11 cellular contexts compared by ENCODE assay signal in genomic region chr1:204130989-204131892, GRCh38. TPM values are rescaled to one million over a fixed set of nuclear protein-coding genes. Genes with fewer than 3 reads are reported as not detected.
DNase-seq lines count a peak whose midpoint lies in the region; ATAC-seq, FAIRE-seq and TF ChIP-seq lines count a peak whose summit lies in the region.
"Had no signal": no experiment of that assay in that cellular context is flagged by ENCODE, and none has a peak within 500 bp of the region (broad histone marks: within the 10 kb centered on the region; RNA-seq: fewer than 3 reads in every experiment).

No MANE protein-coding gene starts in this region.

- H3K4me2 ChIP-seq in HepG2 (ENCODE audit: low read depth, low read length) = no peak overlapping the region

- ATAC-seq in HepG2 (peak; percentile 14), HG03159 (IDR thresholded peaks at IDR 0.05; ENCODE audit: unreplicated experiment) (no peak)
- ATAC-seq: CD8-positive, alpha-beta T cell; Panc1 had no signal

- H3K27ac ChIP-seq in A673 (ENCODE audit: low read depth, low read length, poor library complexity, severe bottlenecking) (no peak overlapping the region), brain microvascular endothelial cell (peak overlapping the region; percentile 14), HepG2 (ENCODE audit: extremely low read length, insufficient read depth, low read length) (no peak overlapping the region)

- no peak for TF ChIP-seq POLR2A in HepG2 (IDR thresholded peaks at IDR 0.05; ENCODE audit: insufficient read depth in 1 of 2, low read depth in 2 of 2, low read length in 2 of 2)

- no peaks in the 10 kb centered on the region for H3K36me3 ChIP-seq in A673 (ENCODE audit: insufficient read depth, low read length, poor library complexity, severe bottlenecking)
- no peaks in the 10 kb centered on the region for H3K36me3 ChIP-seq in brain microvascular endothelial cell (replicated peaks)
- H3K36me3 ChIP-seq in HepG2 (replicated peaks in 1 of 2; ENCODE audit: control insufficient read depth in 1 of 2, insufficient read depth in 2 of 2, low read length in 2 of 2) = peaks cover 2% of the 10 kb centered on the region in 2 experiments; a peak in 3 of 5 replicates

- no peak for TF ChIP-seq RAD21 in HepG2 (CRISPR knock-in tag; IDR thresholded peaks at IDR 0.05)

- H3K4me3 ChIP-seq in A673 (ENCODE audit: low read depth, low read length, poor library complexity, severe bottlenecking) (no peak overlapping the region), brain microvascular endothelial cell (ENCODE audit: low read depth, low read length) (no peak overlapping the region), HepG2 (replicated peaks in 1 of 3; ENCODE audit: insufficient read depth in 1 of 3, low read depth in 2 of 3, low read length in 3 of 3) (no peak overlapping the region)

- WGBS in HepG2 (ENCODE audit: low lambda C conversion rate) = 84% methylated on average over 9 of the region's 11 CpGs

- FAIRE-seq in HepG2 (lab: Jason Lieb, UNC) = no peak

- intact Hi-C loops in A673 (cut with micrococcal nuclease; ENCODE audit: unreplicated experiment) (no loop called here), HepG2 (cut with micrococcal nuclease; ENCODE audit: unreplicated experiment) (no loop called here)

- TF ChIP-seq EP300 in HepG2 (IDR thresholded peaks at IDR 0.05; ENCODE audit: low read depth in 2 of 2, low read length in 2 of 2) (no peak), HepG2 (CRISPR knock-in tag; IDR thresholded peaks at IDR 0.05; ENCODE audit: borderline replicate concordance) (no peak)

- BruUV-seq in A673 (replicated peaks; lab: Mats Ljungman, UMichigan) (no TSS peak), HepG2 (replicated peaks; lab: Mats Ljungman, UMichigan) (no TSS peak)

- CTCF ChIA-PET in A673 (lab: Charles Lee) (interaction anchor here (0.9 to 1.5 kb wide), 2 partner anchors 232 to 260 kb away, joined by 3 to 10 read pairs; no protein-coding TSS in a partner anchor), HepG2 (lab: Yijun Ruan, JAX; ENCODE audit: low intra/inter-chr PET ratio, low total read pairs) (no interaction called here)

- no peaks in the 10 kb centered on the region for H3K27me3 ChIP-seq in A673 (replicated peaks; ENCODE audit: insufficient read depth, low read depth, low read length, poor library complexity)
- no peaks in the 10 kb centered on the region for H3K27me3 ChIP-seq in brain microvascular endothelial cell (replicated peaks)
- no peaks in the 10 kb centered on the region for H3K27me3 ChIP-seq in HepG2 (ENCODE audit: control insufficient read depth in 1 of 2, insufficient read depth in 2 of 2, low read length in 2 of 2)

- H4K20me1 ChIP-seq in HepG2 (ENCODE audit: insufficient read depth, low read length) = no peaks in the 10 kb centered on the region

- H2AFZ ChIP-seq in HepG2 (ENCODE audit: low read length) = no peak overlapping the region

- POLR2A ChIA-PET in A673 (lab: Charles Lee; ENCODE audit: low non-redundant PET) (interaction anchor here (0.6 kb wide), 1 partner anchor 61 kb away, joined by 3 read pairs; no protein-coding TSS in a partner anchor), HepG2 (lab: Yijun Ruan, JAX) (interaction anchor here (3.0 to 4.8 kb wide), 3 partner anchors 13 to 57 kb away, joined by 8 to 31 read pairs (median 25); partner anchors contain the start of genes ETNK2 and SOX13)

- in situ Hi-C loops in brain microvascular endothelial cell (cut with HindIII; ENCODE audit: low pct_ligation_motif_present, low sequenced_read_pairs) (loop anchor here (25.0 kb wide), 1 partner anchor 269 kb away; the partner anchor contains the start of gene SNRPE), HepG2 (cut with HindIII; ENCODE audit: extremely low pct_ligation_motif_present, low pct_unique_long_range_greater_than_20kb) (no loop called here)

- no peak overlapping the region for H3K9ac ChIP-seq in HepG2 (ENCODE audit: insufficient read depth, low read depth, low read length)

- H3K79me2 ChIP-seq in HepG2 (ENCODE audit: insufficient read depth, low read length) = no peaks in the 10 kb centered on the region

- H3K9me3 ChIP-seq in A673 (ENCODE audit: low read depth, low read length, poor library complexity, severe bottlenecking) (no peaks in the 10 kb centered on the region), HepG2 (ENCODE audit: low read length) (no peaks in the 10 kb centered on the region)

- TF ChIP-seq CTCF in A673 (conservative IDR thresholded peaks at IDR 0.05; ENCODE audit: low read depth, low read length) (0 out of 2 replicates have a peak, but pooled peaks have one; percentile 11), brain microvascular endothelial cell (IDR thresholded peaks at IDR 0.05; ENCODE audit: low read depth, low read length, missing control alignments) (peak; percentile 42), HepG2 (CRISPR knock-in tag; IDR thresholded peaks at IDR 0.05) (no peak)

- peak; percentile 90 for DNase-seq in A673 (ENCODE audit: low spot score)
- peak; percentile 88 for DNase-seq in HS-5 (ENCODE audit: low read depth)
- peak; percentile 82 for DNase-seq in brain microvascular endothelial cell
- no peak for DNase-seq in HepG2 (ENCODE audit: low spot score)
- DNase-seq in NCI-H774 (lab: John Stamatoyannopoulos, UW) = no peak
- DNase-seq in stimulated activated CD4-positive, alpha-beta T cell treated with anti-CD3 and anti-CD28 coated beads, Interleukin-4, amount 100 ng/mL, for 24 hours = no peak
- DNase-seq in DMS153 (lab: John Stamatoyannopoulos, UW) = no peak
- DNase-seq: activated T-cell treated with anti-CD3 and anti-CD28 coated beads, Interleukin-2, amount 50 U/mL, for 24 hours; CD8-positive, alpha-beta T cell had no signal

- peaks cover 36% of the 10 kb centered on the region for H3K4me1 ChIP-seq in A673 (ENCODE audit: insufficient read depth, low read length, poor library complexity, severe bottlenecking)
- peaks cover 34% of the 10 kb centered on the region for H3K4me1 ChIP-seq in HepG2 (ENCODE audit: insufficient read depth, low read length)

RNA-seq across cellular contexts. Expression of gene ETNK2, which starts 20.6 kb away (rescaled TPM):
- total RNA-seq in A673 (2021) (7.3 and 8.3 TPM in 2 replicates), HepG2 (2016; rRNA removed; fragmentation: Illumina TruSeq; extraction: Trizol) (35.3 and 42.8 TPM in 2 replicates)
- 44.9 and 55.4 TPM in 2 replicates for total RNA-seq in HepG2 (2016; cell fraction: cytosol; rRNA removed; fragmentation: Illumina TruSeq; extraction: Trizol; ENCODE audit: low read depth)
- total RNA-seq in HepG2 (2016; cell fraction: insoluble cytoplasmic fraction; rRNA removed; fragmentation: Illumina TruSeq; extraction: Trizol) = 31.7 and 40.5 TPM in 2 replicates
- total RNA-seq in HepG2 (2016; cell fraction: membrane; rRNA removed; fragmentation: Illumina TruSeq; extraction: Trizol) = 91.7 and 102 TPM in 2 replicates
- 18.1 and 22.1 TPM in 2 replicates for total RNA-seq in HepG2 (2016; cell fraction: nucleus; rRNA removed; fragmentation: Illumina TruSeq; extraction: Trizol)
- 15.5 and 23.4 TPM in 2 replicates for polyA plus RNA-seq in HepG2 (2011; rRNA removed)
- 13.9 and 23.8 TPM in 2 replicates for polyA plus RNA-seq in HepG2 (2011; cell fraction: cytosol; rRNA removed)
- polyA plus RNA-seq in HepG2 (2011; cell fraction: nucleus; rRNA removed) = 5.6 and 10.0 TPM in 2 replicates
- polyA plus RNA-seq in HepG2 (2012) = 18.2 and 18.3 TPM in 2 replicates
- polyA plus RNA-seq in HepG2 (2016; cell fraction: cytosol; fragmentation: Illumina TruSeq; extraction: Trizol; ENCODE audit: low read depth) = 63.9 and 73.6 TPM in 2 replicates
- polyA plus RNA-seq in HepG2 (2016; cell fraction: insoluble cytoplasmic fraction; fragmentation: Illumina TruSeq; extraction: Trizol; ENCODE audit: low read depth) = 38.8 and 47.8 TPM in 2 replicates
- 98.0 and 100 TPM in 2 replicates for polyA plus RNA-seq in HepG2 (2016; cell fraction: membrane; fragmentation: Illumina TruSeq; extraction: Trizol; ENCODE audit: low read depth)
- polyA plus RNA-seq in HepG2 (2016; cell fraction: nucleus; fragmentation: Illumina TruSeq; extraction: Trizol; ENCODE audit: insufficient read depth, low read depth) = 24.8 and 26.8 TPM in 2 replicates
- polyA minus RNA-seq in HepG2 (2011; rRNA and poly(A)+ RNA removed; ENCODE audit: low replicate concordance) = 1.9 and 16.9 TPM in 2 replicates
- polyA minus RNA-seq in HepG2 (2011; cell fraction: cytosol; rRNA and poly(A)+ RNA removed) = 6.6 and 10.3 TPM in 2 replicates
- 4.9 and 9.0 TPM in 2 replicates for polyA minus RNA-seq in HepG2 (2011; cell fraction: nucleus; rRNA and poly(A)+ RNA removed)

RNA-seq across cellular contexts. Expression of gene REN, which starts 34.9 kb away (rescaled TPM):
- not detected in 2 replicates for total RNA-seq in A673 (2021)
- total RNA-seq in HepG2 (2016; rRNA removed; fragmentation: Illumina TruSeq; extraction: Trizol) = not detected in 2 replicates
- total RNA-seq in HepG2 (2016; cell fraction: cytosol; rRNA removed; fragmentation: Illumina TruSeq; extraction: Trizol; ENCODE audit: low read depth) = not detected in 2 replicates
- not detected in 2 replicates for total RNA-seq in HepG2 (2016; cell fraction: insoluble cytoplasmic fraction; rRNA removed; fragmentation: Illumina TruSeq; extraction: Trizol)
- total RNA-seq in HepG2 (2016; cell fraction: membrane; rRNA removed; fragmentation: Illumina TruSeq; extraction: Trizol) = not detected in 2 replicates
- total RNA-seq in HepG2 (2016; cell fraction: nucleus; rRNA removed; fragmentation: Illumina TruSeq; extraction: Trizol) = not detected in 2 replicates
- 0.05 TPM in 1 of 2 replicates, not detected in the other for polyA plus RNA-seq in HepG2 (2011; rRNA removed)
- polyA plus RNA-seq in HepG2 (2011; cell fraction: cytosol; rRNA removed) = 0.03 and 0.06 TPM in 2 replicates
- 0.12 and 0.21 TPM in 2 replicates for polyA plus RNA-seq in HepG2 (2011; cell fraction: nucleus; rRNA removed)
- not detected in 2 replicates for polyA plus RNA-seq in HepG2 (2012)
- polyA plus RNA-seq in HepG2 (2016; cell fraction: cytosol; fragmentation: Illumina TruSeq; extraction: Trizol; ENCODE audit: low read depth) = not detected in 2 replicates
- polyA plus RNA-seq in HepG2 (2016; cell fraction: insoluble cytoplasmic fraction; fragmentation: Illumina TruSeq; extraction: Trizol; ENCODE audit: low read depth) = not detected in 2 replicates
- not detected in 2 replicates for polyA plus RNA-seq in HepG2 (2016; cell fraction: membrane; fragmentation: Illumina TruSeq; extraction: Trizol; ENCODE audit: low read depth)
- not detected in 2 replicates for polyA plus RNA-seq in HepG2 (2016; cell fraction: nucleus; fragmentation: Illumina TruSeq; extraction: Trizol; ENCODE audit: insufficient read depth, low read depth)
- not detected in 2 replicates for polyA minus RNA-seq in HepG2 (2011; rRNA and poly(A)+ RNA removed; ENCODE audit: low replicate concordance)
- not detected in 2 replicates for polyA minus RNA-seq in HepG2 (2011; cell fraction: cytosol; rRNA and poly(A)+ RNA removed)
- polyA minus RNA-seq in HepG2 (2011; cell fraction: nucleus; rRNA and poly(A)+ RNA removed) = not detected in 2 replicates
- total RNA-seq: CD8-positive, alpha-beta T cell had no signal

RNA-seq across cellular contexts. Expression of gene SOX13, which starts 58.3 kb away (rescaled TPM):
- 9.4 and 11.5 TPM in 2 replicates for total RNA-seq in A673 (2021)
- 9.3 and 13.3 TPM in 2 replicates for total RNA-seq in HepG2 (2016; rRNA removed; fragmentation: Illumina TruSeq; extraction: Trizol)
- total RNA-seq in HepG2 (2016; cell fraction: cytosol; rRNA removed; fragmentation: Illumina TruSeq; extraction: Trizol; ENCODE audit: low read depth) = 19.4 and 23.0 TPM in 2 replicates
- total RNA-seq in HepG2 (2016; cell fraction: insoluble cytoplasmic fraction; rRNA removed; fragmentation: Illumina TruSeq; extraction: Trizol) = 9.5 and 12.4 TPM in 2 replicates
- 7.5 and 8.0 TPM in 2 replicates for total RNA-seq in HepG2 (2016; cell fraction: membrane; rRNA removed; fragmentation: Illumina TruSeq; extraction: Trizol)
- 11.8 and 12.5 TPM in 2 replicates for total RNA-seq in HepG2 (2016; cell fraction: nucleus; rRNA removed; fragmentation: Illumina TruSeq; extraction: Trizol)
- 15.8 and 19.0 TPM in 2 replicates for polyA plus RNA-seq in HepG2 (2011; rRNA removed)
- polyA plus RNA-seq in HepG2 (2011; cell fraction: cytosol; rRNA removed) = 11.5 and 12.7 TPM in 2 replicates
- polyA plus RNA-seq in HepG2 (2011; cell fraction: nucleus; rRNA removed) = 51.5 and 56.0 TPM in 2 replicates
- polyA plus RNA-seq in HepG2 (2012) = 12.2 and 14.5 TPM in 2 replicates
- polyA plus RNA-seq in HepG2 (2016; cell fraction: cytosol; fragmentation: Illumina TruSeq; extraction: Trizol; ENCODE audit: low read depth) = 1.2 and 1.3 TPM in 2 replicates
- polyA plus RNA-seq in HepG2 (2016; cell fraction: insoluble cytoplasmic fraction; fragmentation: Illumina TruSeq; extraction: Trizol; ENCODE audit: low read depth) = 12.0 and 16.7 TPM in 2 replicates
- polyA plus RNA-seq in HepG2 (2016; cell fraction: membrane; fragmentation: Illumina TruSeq; extraction: Trizol; ENCODE audit: low read depth) = 3.4 and 3.9 TPM in 2 replicates
- polyA plus RNA-seq in HepG2 (2016; cell fraction: nucleus; fragmentation: Illumina TruSeq; extraction: Trizol; ENCODE audit: insufficient read depth, low read depth) = 29.9 and 34.7 TPM in 2 replicates
- polyA minus RNA-seq in HepG2 (2011; rRNA and poly(A)+ RNA removed; ENCODE audit: low replicate concordance) = 50.6 and 65.9 TPM in 2 replicates
- polyA minus RNA-seq in HepG2 (2011; cell fraction: cytosol; rRNA and poly(A)+ RNA removed) = 12.0 and 12.7 TPM in 2 replicates
- 40.8 and 41.1 TPM in 2 replicates for polyA minus RNA-seq in HepG2 (2011; cell fraction: nucleus; rRNA and poly(A)+ RNA removed)

Comparison
In these comparisons a context has a peak if more than half of its experiments do, and no peak if none do; other contexts are left out.
1. DNase-seq: peak in A673 (single experiment), HS-5 (single experiment) and brain microvascular endothelial cell (single experiment); none in HepG2 (single experiment), NCI-H774 (single experiment), stimulated activated CD4-positive, alpha-beta T cell treated with anti-CD3 and anti-CD28 coated beads, Interleukin-4, amount 100 ng/mL, for 24 hours (single experiment) and DMS153 (single experiment).